12 cellular contexts compared by ENCODE assay signal in genomic region chr15:39362832-39363561, GRCh38.
A peak's percentile ranks its signal among the peaks of the same experiment; 100 is the strongest.
DNase-seq lines count a peak whose midpoint lies in the region; ATAC-seq and TF ChIP-seq lines count a peak whose summit lies in the region.
"Had no signal": no experiment of that assay in that cellular context is flagged by ENCODE, and none has a peak within 500 bp of the region (broad histone marks: within the 10 kb centered on the region; RNA-seq: fewer than 3 reads in every experiment).

No MANE protein-coding gene starts in this region.

- H3K4me3 Mint-ChIP-seq in mesothelial cell of epicardium = no peak overlapping the region
- no peak overlapping the region for H3K4me3 Mint-ChIP-seq in activated CD4-positive, alpha-beta T cell treated with anti-CD3 and anti-CD28 coated beads, Interleukin-2, amount 10 ng/mL, durations not matched to agents 24 days and 14 days

- DNase-seq in DMS79 (lab: John Stamatoyannopoulos, UW) (peak; percentile 57), NCI-H187 treated with DMSO at 0.1 percent for 48 hours (lab: John Stamatoyannopoulos, UW) (peak; percentile 13), brain pericyte (ENCODE audit: low read depth, low spot score) (peak; percentile 87), mesothelial cell of epicardium (ENCODE audit: low spot score in 2 of 2, unreplicated experiment in 2 of 2) (no peak), activated T-cell treated with anti-CD3 and anti-CD28 coated beads for 4 hours (no peak)
- no peak for DNase-seq in activated naive CD4-positive, alpha-beta T cell (lab: John Stamatoyannopoulos, UW)
- no peak for DNase-seq in activated CD4-positive, alpha-beta T cell treated with anti-CD3 and anti-CD28 coated beads, Interleukin-2, amount 10 ng/mL, durations not matched to agents 24 days and 14 days
- DNase-seq: DMS153; effector CD4-positive, alpha-beta T cell; PC-9; stimulated activated CD4-positive, alpha-beta T cell treated with anti-CD3 and anti-CD28 coated beads, Interleukin-4, amount 100 ng/mL, for 24 hours had no signal

- no peak for ATAC-seq in HG03039 (IDR thresholded peaks at IDR 0.05; ENCODE audit: unreplicated experiment)

- H3K9me3 Mint-ChIP-seq in mesothelial cell of epicardium = no peaks in the 10 kb centered on the region
- H3K9me3 Mint-ChIP-seq in activated CD4-positive, alpha-beta T cell treated with anti-CD3 and anti-CD28 coated beads, Interleukin-2, amount 10 ng/mL, durations not matched to agents 24 days and 14 days = no peaks in the 10 kb centered on the region

- H3K27me3 Mint-ChIP-seq in mesothelial cell of epicardium (ENCODE audit: low read depth) = no peaks in the 10 kb centered on the region
- H3K27me3 Mint-ChIP-seq in activated CD4-positive, alpha-beta T cell treated with anti-CD3 and anti-CD28 coated beads, Interleukin-2, amount 10 ng/mL, durations not matched to agents 24 days and 14 days = peaks cover 2% of the 10 kb centered on the region

- intact Hi-C loops in activated CD4-positive, alpha-beta T cell treated with anti-CD3 and anti-CD28 coated beads, Interleukin-2, amount 10 ng/mL, durations not matched to agents 24 days and 14 days (cut with micrococcal nuclease) = no loop called here

- H3K4me1 Mint-ChIP-seq in mesothelial cell of epicardium = peaks cover 59% of the 10 kb centered on the region
- no peaks in the 10 kb centered on the region for H3K4me1 Mint-ChIP-seq in activated CD4-positive, alpha-beta T cell treated with anti-CD3 and anti-CD28 coated beads, Interleukin-2, amount 10 ng/mL, durations not matched to agents 24 days and 14 days

- peak overlapping the region; percentile 86 for H3K27ac Mint-ChIP-seq in mesothelial cell of epicardium
- H3K27ac Mint-ChIP-seq in activated CD4-positive, alpha-beta T cell treated with anti-CD3 and anti-CD28 coated beads, Interleukin-2, amount 10 ng/mL, durations not matched to agents 24 days and 14 days = no peak overlapping the region

- no peaks in the 10 kb centered on the region for H3K36me3 Mint-ChIP-seq in mesothelial cell of epicardium
- no peaks in the 10 kb centered on the region for H3K36me3 Mint-ChIP-seq in activated CD4-positive, alpha-beta T cell treated with anti-CD3 and anti-CD28 coated beads, Interleukin-2, amount 10 ng/mL, durations not matched to agents 24 days and 14 days (ENCODE audit: low read depth)

- no peak for TF ChIP-seq CTCF in mesothelial cell of epicardium (IDR thresholded peaks at IDR 0.05; ENCODE audit: unreplicated experiment)

Comparison
In these comparisons a context has a peak if more than half of its experiments do, and no peak if none do; other contexts are left out.
1. DNase-seq: peak in DMS79 (single experiment), NCI-H187 treated with DMSO at 0.1 percent for 48 hours (single experiment) and brain pericyte (single experiment); none in mesothelial cell of epicardium (0 of 2), activated naive CD4-positive, alpha-beta T cell (0 of 4), activated T-cell treated with anti-CD3 and anti-CD28 coated beads for 4 hours (single experiment) and activated CD4-positive, alpha-beta T cell treated with anti-CD3 and anti-CD28 coated beads, Interleukin-2, amount 10 ng/mL, durations not matched to agents 24 days and 14 days (single experiment).